27 cellular contexts compared by ENCODE assay signal in the genomic region with DNA sequence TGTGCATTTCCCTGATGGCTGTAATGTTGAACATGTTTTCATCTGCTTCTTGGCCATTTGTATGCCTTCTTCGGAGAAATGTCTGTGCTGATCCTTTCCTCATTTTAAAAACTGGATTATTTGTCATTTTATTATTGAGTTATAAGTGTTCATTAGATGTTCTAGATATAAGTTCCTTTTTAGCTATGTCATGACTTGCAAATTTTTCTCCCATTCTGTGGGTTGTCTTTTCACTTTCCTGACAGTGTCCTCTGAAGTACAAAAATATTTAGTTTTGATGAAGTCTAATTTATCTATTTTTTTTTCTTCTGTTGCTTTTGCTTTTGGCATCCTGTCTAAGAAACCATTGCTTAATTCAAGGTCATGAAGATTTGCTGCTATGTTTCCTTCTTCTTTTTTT.
"Had no signal": no experiment of that assay in that cellular context is flagged by ENCODE, and none has a peak within 500 bp of the region (broad histone marks: within the 10 kb centered on the region; RNA-seq: fewer than 3 reads in every experiment).

No MANE protein-coding gene starts in this region.

- ATAC-seq: foreskin keratinocyte; gastroesophageal sphincter; heart left ventricle; left lung; mucosa of descending colon; natural killer cell treated with Interleukin-12 subunit alpha and Interleukin-12 subunit beta and Interleukin-15 and Interleukin-18, amount 100 ng/mL, for 72 hours; sciatic nerve; stimulated activated effector memory CD8-positive, alpha-beta T cell treated with anti-CD3 and anti-CD28 coated beads, Interleukin-12 subunit alpha, Interleukin-12 subunit beta, amount 100 ng/mL, for 72 hours; stimulated activated naive CD8-positive, alpha-beta T cell treated with anti-CD3 and anti-CD28 coated beads, Interleukin-15, Interleukin-2, amounts not matched to agents 100 U/mL and 50 U/mL, for 24 hours had no signal

- H3K4me1 ChIP-seq: colonic mucosa, esophagus muscularis mucosa, foreskin keratinocyte, gastroesophageal sphincter, parathyroid adenoma, tibial nerve had no signal

- H3K9ac ChIP-seq: parathyroid adenoma had no signal

- H3K4me3 ChIP-seq: colonic mucosa, esophagus muscularis mucosa, gastroesophageal sphincter, heart left ventricle, hepatocyte, left lung, mucosa of descending colon, smooth muscle cell, thoracic aorta, tibial nerve, upper lobe of left lung had no signal

- H3K27ac ChIP-seq: colonic mucosa, epithelial cell of prostate, esophagus muscularis mucosa, foreskin keratinocyte, gastroesophageal sphincter, heart left ventricle, hepatocyte, parathyroid adenoma, thoracic aorta, tibial nerve had no signal

- H3K36me3 ChIP-seq: colonic mucosa, esophagus muscularis mucosa, gastroesophageal sphincter, heart left ventricle, left lung, thoracic aorta, tibial nerve, upper lobe of left lung had no signal

- H2AFZ ChIP-seq: hepatocyte, parathyroid adenoma had no signal

- H3K9me3 ChIP-seq: colonic mucosa, esophagus muscularis mucosa, gastroesophageal sphincter, heart left ventricle, left lung, mucosa of descending colon, thoracic aorta, tibial nerve, upper lobe of left lung had no signal

- H3K27me3 ChIP-seq: hepatocyte, upper lobe of left lung had no signal

- DNase-seq: colonic mucosa; effector CD8-positive, alpha-beta T cell; endodermal cell; foreskin keratinocyte; heart left ventricle; left cardiac atrium; mesenchymal stem cell; mucosa of descending colon; naive B cell; stimulated activated CD4-positive, alpha-beta T cell treated with anti-CD3 and anti-CD28 coated beads, Interleukin-2, amount 100 ng/mL, for 24 hours; stimulated activated CD4-positive, alpha-beta T cell treated with anti-CD3 and anti-CD28 coated beads, Interleukin-4, amount 100 ng/mL, for 24 hours; stimulated activated naive CD8-positive, alpha-beta T cell treated with anti-CD3 and anti-CD28 coated beads, Interleukin-15, Interleukin-2, amounts not matched to agents 100 U/mL and 50 U/mL, for 24 hours; upper lobe of left lung had no signal

- H3K4me2 ChIP-seq: hepatocyte, smooth muscle cell had no signal

- FAIRE-seq: islet of Langerhans, urothelium cell line had no signal
